In genomic region chr12:1091350-1091749, GRCh38 we compare ENCODE assay signal across 25 cellular contexts.
DNase-seq lines count a peak whose midpoint lies in the region; TF ChIP-seq lines count a peak whose summit lies in the region.
"Had no signal": no experiment of that assay in that cellular context is flagged by ENCODE, and none has a peak within 500 bp of the region (broad histone marks: within the 10 kb centered on the region; RNA-seq: fewer than 3 reads in every experiment).

No MANE protein-coding gene starts in this region.

- no peak overlapping the region for H3K4me2 ChIP-seq in DOHH2 (ENCODE audit: low read length)

- no peaks in the 10 kb centered on the region for H3K36me3 ChIP-seq in DOHH2 (ENCODE audit: control insufficient read depth, low read length)
- H3K36me3 ChIP-seq in HEK293 (ENCODE audit: control insufficient read depth in 2 of 2, insufficient read depth in 1 of 2, low read length in 2 of 2), result no peaks in the 10 kb centered on the region; a peak in 1 of 3 replicates
- H3K36me3 ChIP-seq: esophagus muscularis mucosa, heart right ventricle had no signal

- no peaks in the 10 kb centered on the region for H3K27me3 Mint-ChIP-seq in nephron progenitor cell (ENCODE audit: low read depth, poor library complexity)
- H3K27me3 Mint-ChIP-seq: dendritic cell treated with granulocyte-macrophage colony-stimulating factor and Interleukin-4, amounts not matched to agents 40 ng/mL and 50 ng/mL, for 4 days; IgD-negative memory B cell had no signal

- no peak overlapping the region for H3K4me3 Mint-ChIP-seq in nephron progenitor cell
- H3K4me3 Mint-ChIP-seq: activated naive CD4-positive, alpha-beta T cell treated with anti-CD3 and anti-CD28 coated beads for 36 hours; activated T-cell treated with anti-CD3 and anti-CD28 coated beads, Interleukin-2, amount 50 U/mL, for 72 hours; dendritic cell treated with granulocyte-macrophage colony-stimulating factor and Interleukin-4, amounts not matched to agents 40 ng/mL and 50 ng/mL, for 4 days; IgD-negative memory B cell; neural crest cell; stimulated activated effector memory CD8-positive, alpha-beta T cell treated with anti-CD3 and anti-CD28 coated beads, Interleukin-12 subunit alpha, Interleukin-12 subunit beta, amount 100 ng/mL, for 72 hours; WTC11 had no signal

- no peak overlapping the region for H3K4me3 ChIP-seq in DOHH2 (ENCODE audit: low read length)
- H3K4me3 ChIP-seq in HEK293 (ENCODE audit: low read depth, low read length), result no peak overlapping the region
- H3K4me3 ChIP-seq: esophagus muscularis mucosa, heart right ventricle, lung had no signal

- peaks cover 21% of the 10 kb centered on the region for H3F3A ChIP-seq in DOHH2 (ENCODE audit: control insufficient read depth, insufficient read depth)

- H3K9me3 ChIP-seq in DOHH2 (ENCODE audit: control insufficient read depth, insufficient read depth, low read length), result no peaks in the 10 kb centered on the region
- no peaks in the 10 kb centered on the region for H3K9me3 ChIP-seq in HEK293 (ENCODE audit: control insufficient read depth, insufficient read depth, low read depth, low read length)
- H3K9me3 ChIP-seq: esophagus muscularis mucosa, heart right ventricle had no signal

- peak overlapping the region; percentile 50 for H3K27ac Mint-ChIP-seq in nephron progenitor cell
- H3K27ac Mint-ChIP-seq: activated naive CD4-positive, alpha-beta T cell treated with anti-CD3 and anti-CD28 coated beads for 36 hours; activated T-cell treated with anti-CD3 and anti-CD28 coated beads, Interleukin-2, amount 50 U/mL, for 72 hours; dendritic cell treated with granulocyte-macrophage colony-stimulating factor and Interleukin-4, amounts not matched to agents 40 ng/mL and 50 ng/mL, for 4 days; stimulated activated effector memory CD8-positive, alpha-beta T cell treated with anti-CD3 and anti-CD28 coated beads, Interleukin-12 subunit alpha, Interleukin-12 subunit beta, amount 100 ng/mL, for 72 hours; WTC11 had no signal

- peaks cover 6% of the 10 kb centered on the region; the same call in 1 of the 2 replicates for H4K20me1 ChIP-seq in DOHH2 (ENCODE audit: control insufficient read depth, insufficient read depth, low read depth, low read length)

- H3K27ac ChIP-seq in DOHH2 (ENCODE audit: low read depth, low read length) (peak overlapping the region; percentile 24; the same call in 1 of the 2 replicates), HEK293 (ENCODE audit: extremely low read depth, low read depth, low read length) (0 out of 2 replicates have a peak overlapping the region, but pooled peaks have one; percentile 16), VCaP (peak overlapping the region; percentile 8; the same call in 1 of the 2 replicates)
- H3K27ac ChIP-seq: esophagus muscularis mucosa, foreskin keratinocyte, heart right ventricle had no signal

- CTCF ChIA-PET in HEK293 (lab: Yijun Ruan, JAX), result interaction anchor here (1.9 to 2.4 kb wide), 3 partner anchors 8 to 94 kb away, joined by 6 to 21 read pairs (median 12); no protein-coding TSS in a partner anchor

- H3K79me2 ChIP-seq in DOHH2 (ENCODE audit: control insufficient read depth, low read length), result peaks cover 37% of the 10 kb centered on the region

- DNase-seq in nephron progenitor cell (no peak), NCI-H1048 (lab: John Stamatoyannopoulos, UW) (no peak), NCI-H526 (lab: John Stamatoyannopoulos, UW) (no peak), KG1 (lab: John Stamatoyannopoulos, UW) (no peak)
- DNase-seq: activated naive CD4-positive, alpha-beta T cell treated with anti-CD3 and anti-CD28 coated beads for 36 hours; activated T-cell treated with anti-CD3 and anti-CD28 coated beads, Interleukin-2, amount 50 U/mL, for 72 hours; amniotic stem cell; foreskin keratinocyte; heart right ventricle; kidney glomerular epithelial cell; NCI-H1417 treated with DMSO at 0.1 percent for 48 hours; NCI-H446; OCI-M1; stimulated activated CD4-positive, alpha-beta T cell treated with anti-CD3 and anti-CD28 coated beads, Interleukin-4, amount 100 ng/mL, for 24 hours; T1000 had no signal

- H3K36me3 Mint-ChIP-seq in nephron progenitor cell (ENCODE audit: low read depth), result no peaks in the 10 kb centered on the region
- H3K36me3 Mint-ChIP-seq: IgD-negative memory B cell; stimulated activated effector memory CD8-positive, alpha-beta T cell treated with anti-CD3 and anti-CD28 coated beads, Interleukin-12 subunit alpha, Interleukin-12 subunit beta, amount 100 ng/mL, for 72 hours; WTC11 had no signal

- TF ChIP-seq CTCF in DOHH2 (IDR thresholded peaks at IDR 0.05; ENCODE audit: low read depth, low read length, poor library complexity, severe bottlenecking) (no peak), HEK293 (tag by site-specific recombination; IDR thresholded peaks at IDR 0.05) (no peak), VCaP (conservative IDR thresholded peaks at IDR 0.05) (no peak), nephron progenitor cell (IDR thresholded peaks at IDR 0.05) (no peak)

- POLR2A ChIA-PET in HEK293 (lab: Yijun Ruan, JAX), result no interaction called here

- H3K27me3 ChIP-seq in DOHH2 (ENCODE audit: control insufficient read depth, low read length), result no peaks in the 10 kb centered on the region
- H3K27me3 ChIP-seq: esophagus muscularis mucosa, foreskin keratinocyte, heart right ventricle had no signal

- H3K4me1 Mint-ChIP-seq in nephron progenitor cell, result no peaks in the 10 kb centered on the region
- H3K4me1 Mint-ChIP-seq: stimulated activated effector memory CD8-positive, alpha-beta T cell treated with anti-CD3 and anti-CD28 coated beads, Interleukin-12 subunit alpha, Interleukin-12 subunit beta, amount 100 ng/mL, for 72 hours; WTC11 had no signal

- no peaks in the 10 kb centered on the region for H3K9me3 Mint-ChIP-seq in nephron progenitor cell
- H3K9me3 Mint-ChIP-seq: activated naive CD4-positive, alpha-beta T cell treated with anti-CD3 and anti-CD28 coated beads for 36 hours; activated T-cell treated with anti-CD3 and anti-CD28 coated beads, Interleukin-2, amount 50 U/mL, for 72 hours; dendritic cell treated with granulocyte-macrophage colony-stimulating factor and Interleukin-4, amounts not matched to agents 40 ng/mL and 50 ng/mL, for 4 days; IgD-negative memory B cell; neural crest cell; stimulated activated effector memory CD8-positive, alpha-beta T cell treated with anti-CD3 and anti-CD28 coated beads, Interleukin-12 subunit alpha, Interleukin-12 subunit beta, amount 100 ng/mL, for 72 hours; WTC11 had no signal

- H3K4me1 ChIP-seq in DOHH2 (ENCODE audit: control insufficient read depth, low read length) (peaks cover 7% of the 10 kb centered on the region), HEK293 (ENCODE audit: control insufficient read depth, insufficient read depth, low read length) (0 out of 2 replicates have a peak, but pooled peaks cover 5% of the 10 kb centered on the region)
- H3K4me1 ChIP-seq: foreskin keratinocyte had no signal

- no peaks in the 10 kb centered on the region for H3K9me2 ChIP-seq in DOHH2 (replicated peaks; ENCODE audit: control insufficient read depth, low read length)

TF ChIP-seq in HEK293, 187 proteins besides CTCF, POLR2A, EP300 and RAD21 (continues in another document):
- TF ChIP-seq ZNF114 (tag by site-specific recombination; IDR thresholded peaks at IDR 0.05) (no peak), ZNF202 (tag by site-specific recombination; IDR thresholded peaks at IDR 0.05; ENCODE audit: borderline replicate concordance) (no peak), ZBTB20 (tag by site-specific recombination; IDR thresholded peaks at IDR 0.05) (no peak)
- TF ChIP-seq, protein P1, sequence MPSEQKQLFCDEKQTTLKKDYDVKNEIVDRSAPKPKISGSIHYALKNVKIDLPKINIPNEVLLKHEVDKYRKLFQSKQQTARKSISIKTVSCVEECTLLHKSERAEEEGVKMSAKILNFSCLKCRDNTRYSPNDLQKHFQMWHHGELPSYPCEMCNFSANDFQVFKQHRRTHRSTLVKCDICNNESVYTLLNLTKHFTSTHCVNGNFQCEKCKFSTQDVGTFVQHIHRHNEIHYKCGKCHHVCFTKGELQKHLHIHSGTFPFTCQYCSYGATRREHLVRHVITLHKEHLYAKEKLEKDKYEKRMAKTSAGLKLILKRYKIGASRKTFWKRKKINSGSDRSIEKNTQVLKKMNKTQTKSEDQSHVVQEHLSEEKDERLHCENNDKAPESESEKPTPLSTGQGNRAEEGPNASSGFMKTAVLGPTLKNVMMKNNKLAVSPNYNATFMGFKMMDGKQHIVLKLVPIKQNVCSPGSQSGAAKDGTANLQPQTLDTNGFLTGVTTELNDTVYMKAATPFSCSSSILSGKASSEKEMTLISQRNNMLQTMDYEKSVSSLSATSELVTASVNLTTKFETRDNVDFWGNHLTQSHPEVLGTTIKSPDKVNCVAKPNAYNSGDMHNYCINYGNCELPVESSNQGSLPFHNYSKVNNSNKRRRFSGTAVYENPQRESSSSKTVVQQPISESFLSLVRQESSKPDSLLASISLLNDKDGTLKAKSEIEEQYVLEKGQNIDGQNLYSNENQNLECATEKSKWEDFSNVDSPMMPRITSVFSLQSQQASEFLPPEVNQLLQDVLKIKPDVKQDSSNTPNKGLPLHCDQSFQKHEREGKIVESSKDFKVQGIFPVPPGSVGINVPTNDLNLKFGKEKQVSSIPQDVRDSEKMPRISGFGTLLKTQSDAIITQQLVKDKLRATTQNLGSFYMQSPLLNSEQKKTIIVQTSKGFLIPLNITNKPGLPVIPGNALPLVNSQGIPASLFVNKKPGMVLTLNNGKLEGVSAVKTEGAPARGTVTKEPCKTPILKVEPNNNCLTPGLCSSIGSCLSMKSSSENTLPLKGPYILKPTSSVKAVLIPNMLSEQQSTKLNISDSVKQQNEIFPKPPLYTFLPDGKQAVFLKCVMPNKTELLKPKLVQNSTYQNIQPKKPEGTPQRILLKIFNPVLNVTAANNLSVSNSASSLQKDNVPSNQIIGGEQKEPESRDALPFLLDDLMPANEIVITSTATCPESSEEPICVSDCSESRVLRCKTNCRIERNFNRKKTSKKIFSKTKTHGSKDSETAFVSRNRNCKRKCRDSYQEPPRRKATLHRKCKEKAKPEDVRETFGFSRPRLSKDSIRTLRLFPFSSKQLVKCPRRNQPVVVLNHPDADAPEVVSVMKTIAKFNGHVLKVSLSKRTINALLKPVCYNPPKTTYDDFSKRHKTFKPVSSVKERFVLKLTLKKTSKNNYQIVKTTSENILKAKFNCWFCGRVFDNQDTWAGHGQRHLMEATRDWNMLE (tag by site-specific recombination; conservative IDR thresholded peaks at IDR 0.05; ENCODE audit: low read depth), result no peak
